Comparison of ENCODE assay signal across 22 cellular contexts in genomic region chr2:233022561-233022960, GRCh38. TPM values are rescaled to one million over a fixed set of nuclear protein-coding genes. Genes with fewer than 3 reads are reported as not detected.
"Had no signal": no experiment of that assay in that cellular context is flagged by ENCODE, and none has a peak within 500 bp of the region (broad histone marks: within the 10 kb centered on the region; RNA-seq: fewer than 3 reads in every experiment).

No MANE protein-coding gene starts in this region.

- DNase-seq: effector memory CD8-positive, alpha-beta T cell; foreskin melanocyte; heart right ventricle; hypothalamus; mucosa of descending colon; naive thymus-derived CD8-positive, alpha-beta T cell; right cardiac atrium; small intestine; stimulated activated CD4-positive, alpha-beta T cell treated with anti-CD3 and anti-CD28 coated beads, Interleukin-4, amount 100 ng/mL, for 1 hour; stimulated activated CD8-positive, alpha-beta memory T cell treated with anti-CD3 and anti-CD28 coated beads, Interleukin-4, amount 100 ng/mL, for 48 hours; tibial artery; upper lobe of right lung had no signal

- H3K4me3 ChIP-seq: heart right ventricle, mucosa of descending colon, tibial artery, upper lobe of right lung, vagina had no signal

- H3K9me3 ChIP-seq: upper lobe of right lung, vagina had no signal

- FAIRE-seq: colon, islet of Langerhans, small intestine had no signal

- H3K4me1 ChIP-seq: heart right ventricle, upper lobe of right lung, vagina had no signal

- H3K27ac ChIP-seq: heart right ventricle, tibial artery, upper lobe of right lung, vagina had no signal

- ATAC-seq: effector memory CD8-positive, alpha-beta T cell; heart right ventricle; left lobe of liver; mucosa of descending colon; naive thymus-derived CD8-positive, alpha-beta T cell; right cardiac atrium; stimulated activated effector memory CD8-positive, alpha-beta T cell treated with anti-CD3 and anti-CD28 coated beads, Interleukin-12 subunit alpha, Interleukin-12 subunit beta, amount 100 ng/mL, for 72 hours; upper lobe of right lung had no signal

- H3K36me3 ChIP-seq: heart right ventricle, tibial artery, upper lobe of right lung, vagina had no signal

- H3K27me3 ChIP-seq: tibial artery, upper lobe of right lung, vagina had no signal

RNA-seq across cellular contexts. Expression of gene NGEF, which starts 9.5 kb away (rescaled TPM):
- total RNA-seq: naive thymus-derived CD8-positive, alpha-beta T cell; upper lobe of right lung had no signal
- polyA plus RNA-seq: naive thymus-derived CD8-positive, alpha-beta T cell had no signal

RNA-seq across cellular contexts. Expression of gene NEU2, which starts 9.9 kb away (rescaled TPM):
- total RNA-seq: epithelial cell of proximal tubule; glomerular endothelial cell; heart right ventricle; left lobe of liver; mucosa of descending colon; naive thymus-derived CD8-positive, alpha-beta T cell; osteocyte; right cardiac atrium; temporal lobe; upper lobe of right lung; vagina had no signal
- polyA plus RNA-seq: heart right ventricle; naive thymus-derived CD8-positive, alpha-beta T cell; neural cell; right cardiac atrium; small intestine had no signal

RNA-seq across cellular contexts. Expression of gene INPP5D, which starts 37.6 kb away (rescaled TPM):
- polyA plus RNA-seq: neural cell had no signal
